Comparison of ENCODE assay signal across 25 cellular contexts in genomic region chr10:118773041-118773440, GRCh38.
"Had no signal": no experiment of that assay in that cellular context is flagged by ENCODE, and none has a peak within 500 bp of the region (broad histone marks: within the 10 kb centered on the region; RNA-seq: fewer than 3 reads in every experiment).

No MANE protein-coding gene starts in this region.

- H3K4me1 ChIP-seq: colonic mucosa, esophagus muscularis mucosa, foreskin keratinocyte, gastrocnemius medialis, gastroesophageal sphincter, heart left ventricle, heart right ventricle had no signal

- H3K27me3 ChIP-seq: colonic mucosa, dorsolateral prefrontal cortex, esophagus muscularis mucosa, esophagus squamous epithelium, foreskin keratinocyte, gastrocnemius medialis, gastroesophageal sphincter, heart left ventricle, heart right ventricle, hepatocyte had no signal

- H3K4me2 ChIP-seq: hepatocyte had no signal

- H3K9me3 ChIP-seq: colonic mucosa, esophagus muscularis mucosa, esophagus squamous epithelium, gastrocnemius medialis, gastroesophageal sphincter had no signal

- ATAC-seq: effector memory CD8-positive, alpha-beta T cell; esophagus mucosa; foreskin keratinocyte; gastrocnemius medialis; gastroesophageal sphincter; heart left ventricle; heart right ventricle had no signal

- H3K79me2 ChIP-seq: hepatocyte had no signal

- H3K27ac ChIP-seq: colonic mucosa, coronary artery, dorsolateral prefrontal cortex, epithelial cell of prostate, esophagus muscularis mucosa, esophagus squamous epithelium, foreskin keratinocyte, gastrocnemius medialis, gastroesophageal sphincter, heart left ventricle, heart right ventricle, hepatocyte had no signal

- H3K4me3 ChIP-seq: colonic mucosa, coronary artery, dorsolateral prefrontal cortex, esophagus muscularis mucosa, esophagus squamous epithelium, gastrocnemius medialis, gastroesophageal sphincter, heart left ventricle, heart right ventricle, hepatocyte had no signal

- DNase-seq: colonic mucosa; cortex of kidney; dermis blood vessel endothelial cell; dorsolateral prefrontal cortex; effector CD4-positive, alpha-beta T cell; effector CD8-positive, alpha-beta T cell; effector memory CD4-positive, alpha-beta T cell; effector memory CD8-positive, alpha-beta T cell; endodermal cell; erythroblast; esophagus squamous epithelium; foreskin fibroblast; foreskin keratinocyte; foreskin melanocyte; gastrocnemius medialis; glutamatergic neuron; head of caudate nucleus; heart left ventricle; heart right ventricle had no signal

- H3K36me3 ChIP-seq: colonic mucosa, esophagus muscularis mucosa, esophagus squamous epithelium, gastrocnemius medialis, gastroesophageal sphincter, heart left ventricle, heart right ventricle had no signal

- H2AFZ ChIP-seq: hepatocyte had no signal
